ENCODE assay signal across 8 cellular contexts in genomic region chr3:107985496-107985895, GRCh38.
DNase-seq lines count a peak whose midpoint lies in the region; ATAC-seq and TF ChIP-seq lines count a peak whose summit lies in the region.

No MANE protein-coding gene starts in this region.

- no peaks in the 10 kb centered on the region for H3K9me3 Mint-ChIP-seq in activated CD4-positive, alpha-beta memory T cell treated with anti-CD3 and anti-CD28 coated beads for 36 hours
- H3K9me3 Mint-ChIP-seq in stimulated activated naive CD8-positive, alpha-beta T cell treated with anti-CD3 and anti-CD28 coated beads, Interleukin-15, Interleukin-2, amounts not matched to agents 100 ng/mL and 50 ng/mL, for 24 hours: no peaks in the 10 kb centered on the region

- in situ Hi-C loops in brain microvascular endothelial cell (cut with HindIII; ENCODE audit: low pct_ligation_motif_present, low sequenced_read_pairs): no loop called here

- H3K27ac ChIP-seq in caudate nucleus (ENCODE audit: low read depth, low read length) (no peak overlapping the region), brain microvascular endothelial cell (no peak overlapping the region)

- DNase-seq in activated T-cell treated with anti-CD3 and anti-CD28 coated beads for 48 hours (ENCODE audit: low read depth) (peak; percentile 23), ecto neural progenitor cell (ENCODE audit: low spot score) (no peak), caudate nucleus (lab: John Stamatoyannopoulos, UW) (no peak), brain microvascular endothelial cell (no peak)
- no peak for DNase-seq in activated T-cell treated with anti-CD3 and anti-CD28 coated beads, Interleukin-2, amount 50 U/mL, for 1 hour
- peak; percentile 68 for DNase-seq in activated CD4-positive, alpha-beta memory T cell treated with anti-CD3 and anti-CD28 coated beads for 36 hours

- peak; percentile 96 for ATAC-seq in HG03066 (IDR thresholded peaks at IDR 0.05; ENCODE audit: low read depth, unreplicated experiment)

- no peak overlapping the region for H3K4me3 ChIP-seq in brain microvascular endothelial cell (ENCODE audit: low read depth, low read length)

- no peaks in the 10 kb centered on the region for H3K36me3 ChIP-seq in brain microvascular endothelial cell (replicated peaks)

- POLR2A ChIA-PET in activated CD4-positive, alpha-beta memory T cell treated with anti-CD3 and anti-CD28 coated beads for 36 hours (lab: Charles Lee): interaction anchor here (0.9 kb wide), 1 partner anchor 15 kb away, joined by 3 read pairs; no protein-coding TSS in a partner anchor

- CTCF ChIA-PET in activated CD4-positive, alpha-beta memory T cell treated with anti-CD3 and anti-CD28 coated beads for 36 hours (lab: Charles Lee): interaction anchor here (1.0 kb wide), 1 partner anchor 58 kb away, joined by 3 read pairs; no protein-coding TSS in a partner anchor

- H3K36me3 Mint-ChIP-seq in activated CD4-positive, alpha-beta memory T cell treated with anti-CD3 and anti-CD28 coated beads for 36 hours: no peaks in the 10 kb centered on the region
- H3K36me3 Mint-ChIP-seq in stimulated activated naive CD8-positive, alpha-beta T cell treated with anti-CD3 and anti-CD28 coated beads, Interleukin-15, Interleukin-2, amounts not matched to agents 100 ng/mL and 50 ng/mL, for 24 hours (ENCODE audit: low read depth): no peaks in the 10 kb centered on the region

- no peaks in the 10 kb centered on the region for H3K27me3 Mint-ChIP-seq in activated CD4-positive, alpha-beta memory T cell treated with anti-CD3 and anti-CD28 coated beads for 36 hours
- H3K27me3 Mint-ChIP-seq in stimulated activated naive CD8-positive, alpha-beta T cell treated with anti-CD3 and anti-CD28 coated beads, Interleukin-15, Interleukin-2, amounts not matched to agents 100 ng/mL and 50 ng/mL, for 24 hours: no peaks in the 10 kb centered on the region

- H3K27ac Mint-ChIP-seq in activated CD4-positive, alpha-beta memory T cell treated with anti-CD3 and anti-CD28 coated beads for 36 hours: peak overlapping the region; percentile 26
- H3K27ac Mint-ChIP-seq in stimulated activated naive CD8-positive, alpha-beta T cell treated with anti-CD3 and anti-CD28 coated beads, Interleukin-15, Interleukin-2, amounts not matched to agents 100 ng/mL and 50 ng/mL, for 24 hours: peak overlapping the region; percentile 86

- H3K4me3 Mint-ChIP-seq in activated CD4-positive, alpha-beta memory T cell treated with anti-CD3 and anti-CD28 coated beads for 36 hours: no peak overlapping the region
- H3K4me3 Mint-ChIP-seq in stimulated activated naive CD8-positive, alpha-beta T cell treated with anti-CD3 and anti-CD28 coated beads, Interleukin-15, Interleukin-2, amounts not matched to agents 100 ng/mL and 50 ng/mL, for 24 hours: peak overlapping the region; percentile 17

- H3K27me3 ChIP-seq in brain microvascular endothelial cell (replicated peaks): no peaks in the 10 kb centered on the region

- H3K4me1 Mint-ChIP-seq in activated CD4-positive, alpha-beta memory T cell treated with anti-CD3 and anti-CD28 coated beads for 36 hours (ENCODE audit: low read depth): peaks cover 37% of the 10 kb centered on the region
- H3K4me1 Mint-ChIP-seq in stimulated activated naive CD8-positive, alpha-beta T cell treated with anti-CD3 and anti-CD28 coated beads, Interleukin-15, Interleukin-2, amounts not matched to agents 100 ng/mL and 50 ng/mL, for 24 hours (ENCODE audit: low read depth): peaks cover 34% of the 10 kb centered on the region

- intact Hi-C loops in activated CD4-positive, alpha-beta memory T cell treated with anti-CD3 and anti-CD28 coated beads for 36 hours (cut with micrococcal nuclease): loop anchor here (2.0 to 5.0 kb wide), 3 partner anchors 43 to 142 kb away; no protein-coding TSS in a partner anchor

- TF ChIP-seq CTCF in brain microvascular endothelial cell (IDR thresholded peaks at IDR 0.05; ENCODE audit: low read depth, low read length, missing control alignments): no peak

Comparison
In these comparisons a context has a peak if more than half of its experiments do, and no peak if none do; other contexts are left out.
1. DNase-seq: peak in activated T-cell treated with anti-CD3 and anti-CD28 coated beads for 48 hours (single experiment) and activated CD4-positive, alpha-beta memory T cell treated with anti-CD3 and anti-CD28 coated beads for 36 hours (single experiment); none in activated T-cell treated with anti-CD3 and anti-CD28 coated beads, Interleukin-2, amount 50 U/mL, for 1 hour (single experiment), ecto neural progenitor cell (single experiment), caudate nucleus (0 of 61) and brain microvascular endothelial cell (single experiment).